ENCODE assay signal across 28 cellular contexts in genomic region chr14:89155491-89155890, GRCh38.
"Had no signal": no experiment of that assay in that cellular context is flagged by ENCODE, and none has a peak within 500 bp of the region (broad histone marks: within the 10 kb centered on the region; RNA-seq: fewer than 3 reads in every experiment).

No MANE protein-coding gene starts in this region.

- H3K4me3 Mint-ChIP-seq: activated CD4-positive, alpha-beta memory T cell treated with anti-CD3 and anti-CD28 coated beads, Interleukin-2, amount 10 ng/mL, durations not matched to agents 7 days and 5 days; activated CD4-positive, alpha-beta T cell treated with anti-CD3 and anti-CD28 coated beads, Interleukin-2, amount 10 ng/mL, durations not matched to agents 7 days and 5 days; activated naive CD8-positive, alpha-beta T cell; activated T-cell treated with anti-CD3 and anti-CD28 coated beads, Interleukin-2, amount 50 U/mL, for 24 hours; activated T-cell treated with anti-CD3 and anti-CD28 coated beads, Interleukin-2, amount 50 U/mL, for 72 hours; central memory CD8-positive, alpha-beta T cell; dendritic cell treated with granulocyte-macrophage colony-stimulating factor and Interleukin-4, amounts not matched to agents 40 ng/mL and 50 ng/mL, for 4 days; effector memory CD8-positive, alpha-beta T cell; T-helper 17 cell; T-helper 2 cell treated with Interferon-gamma antibody and Interleukin-4, amounts not matched to agents 5 μg/mL and 100 μg/mL, for 36 hours had no signal

- H3K27ac ChIP-seq: brain microvascular endothelial cell, coronary artery, dorsolateral prefrontal cortex, esophagus muscularis mucosa had no signal

- H3K9me3 Mint-ChIP-seq: effector memory CD8-positive, alpha-beta T cell had no signal

- ATAC-seq: activated T-cell treated with anti-CD3 and anti-CD28 coated beads, Interleukin-2, amount 50 U/mL, for 72 hours; effector memory CD8-positive, alpha-beta T cell; T-helper 17 cell had no signal

- H3K4me3 ChIP-seq: coronary artery, dorsolateral prefrontal cortex, esophagus muscularis mucosa had no signal

- H3K27me3 Mint-ChIP-seq: activated CD4-positive, alpha-beta memory T cell treated with anti-CD3 and anti-CD28 coated beads, Interleukin-2, amount 10 ng/mL, durations not matched to agents 7 days and 5 days; activated CD4-positive, alpha-beta T cell treated with anti-CD3 and anti-CD28 coated beads, Interleukin-2, amount 10 ng/mL, durations not matched to agents 7 days and 5 days; activated naive CD8-positive, alpha-beta T cell; activated T-cell treated with anti-CD3 and anti-CD28 coated beads, Interleukin-2, amount 50 U/mL, for 24 hours; central memory CD8-positive, alpha-beta T cell; effector memory CD8-positive, alpha-beta T cell; T-helper 17 cell had no signal

- H3K27me3 ChIP-seq: brain microvascular endothelial cell, dorsolateral prefrontal cortex, esophagus muscularis mucosa had no signal

- DNase-seq: activated CD4-positive, alpha-beta memory T cell treated with anti-CD3 and anti-CD28 coated beads, Interleukin-2, amount 10 ng/mL, durations not matched to agents 7 days and 5 days; activated CD4-positive, alpha-beta T cell treated with anti-CD3 and anti-CD28 coated beads for 1 hour; activated CD4-positive, alpha-beta T cell treated with anti-CD3 and anti-CD28 coated beads for 4 hours; activated CD4-positive, alpha-beta T cell treated with anti-CD3 and anti-CD28 coated beads, Interleukin-2, amount 10 ng/mL, durations not matched to agents 7 days and 5 days; activated CD4-positive, alpha-beta T cell treated with anti-CD3 and anti-CD28 coated beads, Interleukin-2, amount 50 U/mL, for 4 hours; activated CD8-positive, alpha-beta memory T cell treated with anti-CD3 and anti-CD28 coated beads, Interleukin-2, amount 50 U/mL, for 48 hours; activated gamma-delta T cell; activated naive CD4-positive, alpha-beta T cell; activated naive CD4-positive, alpha-beta T cell treated with anti-CD3 and anti-CD28 coated beads, Interleukin-2, amount 50 U/mL, for 16 hours; activated T-cell treated with anti-CD3 and anti-CD28 coated beads for 4 hours; activated T-cell treated with anti-CD3 and anti-CD28 coated beads, Interleukin-2, amount 50 U/mL, for 24 hours; activated T-cell treated with anti-CD3 and anti-CD28 coated beads, Interleukin-2, amount 50 U/mL, for 72 hours; amniotic stem cell; anterior cingulate cortex; brain microvascular endothelial cell; dorsolateral prefrontal cortex; effector memory CD8-positive, alpha-beta T cell; erythroblast; head of caudate nucleus; T-helper 1 cell; T-helper 17 cell; T1000 had no signal

- H3K4me1 ChIP-seq: esophagus muscularis mucosa had no signal

- H3K36me3 ChIP-seq: brain microvascular endothelial cell had no signal

- H3K27ac Mint-ChIP-seq: activated CD4-positive, alpha-beta memory T cell treated with anti-CD3 and anti-CD28 coated beads, Interleukin-2, amount 10 ng/mL, durations not matched to agents 7 days and 5 days; activated CD4-positive, alpha-beta T cell treated with anti-CD3 and anti-CD28 coated beads, Interleukin-2, amount 10 ng/mL, durations not matched to agents 7 days and 5 days; activated naive CD8-positive, alpha-beta T cell; activated T-cell treated with anti-CD3 and anti-CD28 coated beads, Interleukin-2, amount 50 U/mL, for 24 hours; activated T-cell treated with anti-CD3 and anti-CD28 coated beads, Interleukin-2, amount 50 U/mL, for 72 hours; dendritic cell treated with granulocyte-macrophage colony-stimulating factor and Interleukin-4, amounts not matched to agents 40 ng/mL and 50 ng/mL, for 4 days; T-helper 17 cell; T-helper 2 cell treated with Interferon-gamma antibody and Interleukin-4, amounts not matched to agents 5 μg/mL and 100 μg/mL, for 36 hours had no signal

- H3K4me1 Mint-ChIP-seq: activated CD4-positive, alpha-beta memory T cell treated with anti-CD3 and anti-CD28 coated beads, Interleukin-2, amount 10 ng/mL, durations not matched to agents 7 days and 5 days; activated CD4-positive, alpha-beta T cell treated with anti-CD3 and anti-CD28 coated beads, Interleukin-2, amount 10 ng/mL, durations not matched to agents 7 days and 5 days; central memory CD8-positive, alpha-beta T cell had no signal

- H3K9me3 ChIP-seq: esophagus muscularis mucosa had no signal
